Comparison of ENCODE assay signal across 13 cellular contexts in the genomic region with DNA sequence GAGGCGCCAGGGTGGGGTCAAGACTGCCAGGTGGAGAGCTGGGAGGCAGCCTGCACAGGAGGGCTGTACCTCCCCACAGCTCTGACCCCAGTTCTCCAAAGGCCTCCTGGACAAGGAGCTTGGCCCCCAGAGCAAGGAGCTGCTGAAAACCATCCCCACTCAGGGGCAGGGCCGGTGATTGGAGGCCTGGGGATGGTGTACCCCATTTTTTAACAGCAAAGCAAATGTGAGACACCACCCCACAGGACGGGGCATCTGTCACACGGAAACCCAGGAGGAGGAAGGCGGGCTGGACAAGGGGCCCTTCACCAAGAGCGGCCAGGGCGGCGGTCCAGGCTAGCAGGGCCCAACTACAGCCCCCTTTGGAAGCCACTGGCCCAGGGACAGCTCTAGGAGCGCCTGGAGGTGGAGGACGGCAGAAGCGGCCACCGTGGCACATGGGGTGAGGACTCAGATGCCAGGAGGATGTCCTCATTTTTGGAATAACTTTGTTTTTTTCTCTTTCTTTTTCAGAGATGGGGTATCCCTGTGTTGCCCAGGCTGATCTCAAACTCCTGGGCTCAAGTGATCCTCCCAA. TPM values are rescaled to one million over a fixed set of nuclear protein-coding genes. Genes with fewer than 3 reads are reported as not detected.
DNase-seq lines count a peak whose midpoint lies in the region; TF ChIP-seq lines count a peak whose summit lies in the region.
"Had no signal": no experiment of that assay in that cellular context is flagged by ENCODE, and none has a peak within 500 bp of the region (broad histone marks: within the 10 kb centered on the region; RNA-seq: fewer than 3 reads in every experiment).

No MANE protein-coding gene starts in this region.

- H3K27me3 ChIP-seq in H7 (ENCODE audit: control insufficient read depth, insufficient read depth, low read length) (no peaks in the 10 kb centered on the region), neural cell (ENCODE audit: insufficient read depth, low read depth, low read length) (no peaks in the 10 kb centered on the region), esophagus squamous epithelium (no peaks in the 10 kb centered on the region)

- TF ChIP-seq CTCF in neural cell (IDR thresholded peaks at IDR 0.05; ENCODE audit: poor library complexity, severe bottlenecking) (no peak), esophagus squamous epithelium (IDR thresholded peaks at IDR 0.05) (no peak)

- peaks cover 0 to 22% (median 11%) of the 10 kb centered on the region in 3 donors for H3K4me1 ChIP-seq in esophagus squamous epithelium
- H3K4me1 ChIP-seq: HAP-1 had no signal

- intact Hi-C loops in esophagus squamous epithelium (cut with DNase I): no loop called here

- H3K9ac ChIP-seq in neural cell (ENCODE audit: low read length): peak overlapping the region; percentile 48

- TF ChIP-seq RAD21 in neural cell (conservative IDR thresholded peaks at IDR 0.05): no peak

- no peak overlapping the region for H2AFZ ChIP-seq in neural cell (ENCODE audit: low read depth, low read length)
- H2AFZ ChIP-seq: GM23338 had no signal

- TF ChIP-seq EP300 in neural cell (conservative IDR thresholded peaks at IDR 0.05; ENCODE audit: poor library complexity, severe bottlenecking): no peak

- no peaks in the 10 kb centered on the region for H3F3A ChIP-seq in neural cell (ENCODE audit: insufficient read depth, low read length, poor library complexity, severe bottlenecking)

- H3K4me2 ChIP-seq in neural cell (ENCODE audit: low read length): no peak overlapping the region
- H3K4me2 ChIP-seq: GM23338 had no signal

- WGBS in esophagus squamous epithelium, 2 donors: 97 to 98% methylated on average over 8 to 12 of the region's 12 CpGs

- H4K20me1 ChIP-seq in neural cell (ENCODE audit: insufficient read depth): no peaks in the 10 kb centered on the region

- H3K27ac ChIP-seq in angular gyrus (ENCODE audit: low read depth, low read length) (peak overlapping the region; percentile 80), neural cell (ENCODE audit: low read length) (peak overlapping the region; percentile 64), esophagus squamous epithelium (no peak overlapping the region)

- H3K79me2 ChIP-seq in neural cell (replicated peaks; ENCODE audit: insufficient read depth, low read length): no peaks in the 10 kb centered on the region

- DNase-seq in H7: peak; percentile 52
- peak; percentile 16 for DNase-seq in epidermal melanocyte (ENCODE audit: insufficient read length, low spot score)
- DNase-seq in NK-92 (lab: John Stamatoyannopoulos, UW; ENCODE audit: unreplicated experiment): no peak
- no peak for DNase-seq in esophagus squamous epithelium (lab: John Stamatoyannopoulos, UW)
- DNase-seq in cerebellum (ENCODE audit: low spot score): no peak
- no peak for DNase-seq in DMS 273 (lab: John Stamatoyannopoulos, UW; ENCODE audit: unreplicated experiment)
- DNase-seq: CD4-positive, CD25-positive, alpha-beta regulatory T cell; DMS 273 treated with DMSO at 0.1 percent for 48 hours had no signal

- no peak overlapping the region for H3K4me3 ChIP-seq in H7 (ENCODE audit: insufficient read depth, low read depth, low read length)
- no peak overlapping the region for H3K4me3 ChIP-seq in neural cell (ENCODE audit: low read length)
- no peak overlapping the region for H3K4me3 ChIP-seq in esophagus squamous epithelium
- H3K4me3 ChIP-seq: GM12878, GM23338, HAP-1 had no signal

- TF ChIP-seq POLR2A in esophagus squamous epithelium (IDR thresholded peaks at IDR 0.05): no peak

- no peaks in the 10 kb centered on the region for H3K9me3 ChIP-seq in neural cell (ENCODE audit: low read length)
- H3K9me3 ChIP-seq in esophagus squamous epithelium: no peaks in the 10 kb centered on the region
- H3K9me3 ChIP-seq: HAP-1 had no signal

- H3K36me3 ChIP-seq in H7 (replicated peaks; ENCODE audit: control insufficient read depth, insufficient read depth, low read length): no peaks in the 10 kb centered on the region; the same call in 1 of the 2 replicates
- no peaks in the 10 kb centered on the region for H3K36me3 ChIP-seq in neural cell (ENCODE audit: insufficient read depth, low read length)
- H3K36me3 ChIP-seq in esophagus squamous epithelium: peaks cover 0 to 14% (median 0%) of the 10 kb centered on the region in 3 donors

- no peaks in the 10 kb centered on the region for H3K9me2 ChIP-seq in neural cell (ENCODE audit: insufficient read depth, low read length)

TF ChIP-seq in neural cell, 6 proteins besides CTCF, POLR2A, EP300 and RAD21:
- no peak for TF ChIP-seq TAF1 (IDR thresholded peaks at IDR 0.05; ENCODE audit: low read depth)
- no peak for TF ChIP-seq SMC3 (conservative IDR thresholded peaks at IDR 0.05; ENCODE audit: poor library complexity)

RNA-seq across cellular contexts. Expression of a gene that starts 33.6 kb away (rescaled TPM):
- 8.2 and 8.3 TPM in 2 replicates for total RNA-seq in H7 (2014; rRNA removed; shearing (Covaris generic))
- polyA plus RNA-seq in neural cell: 1.1 and 2.8 TPM in 2 replicates
- polyA minus RNA-seq in neural cell: 9.5 and 11.2 TPM in 2 replicates
- total RNA-seq in esophagus squamous epithelium (1 to 10 TPM; 6.2 to 9.6 (median 8.3) TPM), cerebellum (7.5 TPM)

RNA-seq across cellular contexts. Expression of a gene that starts 50.4 kb away (rescaled TPM):
- total RNA-seq in H7 (2014; rRNA removed; shearing (Covaris generic)): 5,240 and 5,611 TPM in 2 replicates
- polyA plus RNA-seq in neural cell: 1,962 and 2,032 TPM in 2 replicates
- 2,211 and 2,349 TPM in 2 replicates for polyA minus RNA-seq in neural cell
- 1,000 to 10,000 TPM; 1,929 to 4,068 (median 3,351) TPM for total RNA-seq in esophagus squamous epithelium
- 1,194 TPM for total RNA-seq in cerebellum

RNA-seq across cellular contexts. Expression of a gene that starts 56.4 kb away (rescaled TPM):
- 44.3 and 61.9 TPM in 2 replicates for total RNA-seq in H7 (2014; rRNA removed; shearing (Covaris generic))
- polyA plus RNA-seq in neural cell: 23.6 and 28.6 TPM in 2 replicates
- 109 and 158 TPM in 2 replicates for polyA minus RNA-seq in neural cell
- total RNA-seq in esophagus squamous epithelium (10 to 100 TPM; 17.9 to 75.5 (median 48.4) TPM), cerebellum (64.9 TPM)

Comparison
In these comparisons a context has a peak if more than half of its experiments do, and no peak if none do; other contexts are left out.
1. DNase-seq: peak in H7 (single experiment) and epidermal melanocyte (single experiment); none in NK-92 (single experiment), esophagus squamous epithelium (single experiment), cerebellum (single experiment) and DMS 273 (single experiment).
2. H3K27ac ChIP-seq: peak in angular gyrus (single experiment) and neural cell (single experiment); none in esophagus squamous epithelium (0 of 4).